Comparison of ENCODE assay signal across 8 cellular contexts in genomic region chrX:155768036-155768769, GRCh38.
DNase-seq lines count a peak whose midpoint lies in the region; ATAC-seq and TF ChIP-seq lines count a peak whose summit lies in the region.

No MANE protein-coding gene starts in this region.

- no peaks in the 10 kb centered on the region for H3K79me1 ChIP-seq in IMR-90 (ENCODE audit: low read depth in 1 of 2, low read length in 2 of 2)

- 6% methylated on average over 3 of the region's 21 CpGs; no CpG with 5 or more reads in 1 of the 2 experiments for WGBS in IMR-90 (ENCODE audit: extremely low coverage in 2 of 2, insufficient read length in 1 of 2), 2 experiments

- H3K4me3 Mint-ChIP-seq in central memory CD8-positive, alpha-beta T cell: peak overlapping the region; percentile 57
- H3K4me3 Mint-ChIP-seq in mesothelial cell of epicardium: peak overlapping the region; percentile 83

- H3K27me3 ChIP-seq in IMR-90 (ENCODE audit: control insufficient read depth, insufficient read depth, low read length): no peaks in the 10 kb centered on the region

- H3K36me3 Mint-ChIP-seq in central memory CD8-positive, alpha-beta T cell (ENCODE audit: insufficient read depth): no peaks in the 10 kb centered on the region
- no peaks in the 10 kb centered on the region for H3K36me3 Mint-ChIP-seq in mesothelial cell of epicardium

- in situ Hi-C loops in IMR-90 (cut with MboI; ENCODE audit: low sequenced_read_pairs): no loop called here

- H3K27ac Mint-ChIP-seq in central memory CD8-positive, alpha-beta T cell (ENCODE audit: low read depth): no peak overlapping the region
- peak overlapping the region; percentile 39 for H3K27ac Mint-ChIP-seq in mesothelial cell of epicardium

- CTCF ChIA-PET in AG04449 (lab: Yijun Ruan, JAX): no interaction called here
- CTCF ChIA-PET in IMR-90 (lab: Yijun Ruan, JAX): no interaction called here

- TF ChIP-seq CTCF in AG04449 (IDR thresholded peaks at IDR 0.05; ENCODE audit: insufficient read depth, low read length, missing control alignments) (no peak), IMR-90 (conservative IDR thresholded peaks at IDR 0.05; ENCODE audit: low read depth, low read length) (no peak), mesothelial cell of epicardium (IDR thresholded peaks at IDR 0.05; ENCODE audit: unreplicated experiment) (no peak)

- peak overlapping the region; percentile 61 for H2AFZ ChIP-seq in IMR-90 (replicated peaks; ENCODE audit: low read length, poor library complexity)

- H3K4me2 ChIP-seq in IMR-90 (ENCODE audit: low read depth, low read length): peak overlapping the region; percentile 77

- H2BK5ac ChIP-seq in IMR-90 (ENCODE audit: low read depth, low read length, poor library complexity, severe bottlenecking): no peak overlapping the region

- no peak overlapping the region for H3K27ac ChIP-seq in IMR-90 (ENCODE audit: insufficient read depth, low read length)

- no peaks in the 10 kb centered on the region for H3K36me3 ChIP-seq in IMR-90 (ENCODE audit: control insufficient read depth, insufficient read depth, low read length)

- H4K5ac ChIP-seq in IMR-90 (ENCODE audit: low read depth, low read length): no peak overlapping the region

- no peak overlapping the region for H3K18ac ChIP-seq in IMR-90 (ENCODE audit: low read depth, low read length)

- peaks cover 2% of the 10 kb centered on the region; the same call in 1 of the 2 replicates for H3K4me1 ChIP-seq in IMR-90 (ENCODE audit: control insufficient read depth, insufficient read depth, low read length)

- no peak overlapping the region; the same call in 1 of the 2 replicates for H3K4ac ChIP-seq in IMR-90 (ENCODE audit: low read depth, low read length)

- H2AK5ac ChIP-seq in IMR-90 (ENCODE audit: low read depth, low read length): no peak overlapping the region

- DNase-seq in AG04449 (ENCODE audit: low read depth, low spot score) (peak; percentile 7), IMR-90 (peak; percentile 35), mesothelial cell of epicardium (ENCODE audit: low spot score in 2 of 2, unreplicated experiment in 2 of 2) (no peak), NCI-H1694 (lab: John Stamatoyannopoulos, UW) (no peak), NCI-H774 (lab: John Stamatoyannopoulos, UW) (no peak)
- no peak for DNase-seq in central memory CD8-positive, alpha-beta T cell (ENCODE audit: low spot score in 2 of 2)

- no peak overlapping the region for H2BK20ac ChIP-seq in IMR-90 (ENCODE audit: low read depth, low read length)

- BruUV-seq in IMR-90 (replicated peaks; lab: Mats Ljungman, UMichigan): no TSS peak

- POLR2A ChIA-PET in AG04449 (lab: Yijun Ruan, JAX): no interaction called here
- POLR2A ChIA-PET in IMR-90 (lab: Charles Lee; ENCODE audit: unreplicated experiment): no interaction called here

- no peaks in the 10 kb centered on the region for H3K9me1 ChIP-seq in IMR-90 (ENCODE audit: insufficient read depth, low read length)

- H3K9me3 ChIP-seq in IMR-90 (ENCODE audit: control insufficient read depth, insufficient read depth, low read length): no peaks in the 10 kb centered on the region

- intact Hi-C loops in IMR-90 (cut with micrococcal nuclease): no loop called here

- no peak overlapping the region for H4K8ac ChIP-seq in IMR-90 (ENCODE audit: low read depth in 2 of 2, low read length in 2 of 2)

- peaks cover 3% of the 10 kb centered on the region for H3K9me3 Mint-ChIP-seq in central memory CD8-positive, alpha-beta T cell
- peaks cover 17% of the 10 kb centered on the region for H3K9me3 Mint-ChIP-seq in mesothelial cell of epicardium

- H4K20me1 ChIP-seq in IMR-90 (ENCODE audit: insufficient read depth, low read length): no peaks in the 10 kb centered on the region

- H2BK120ac ChIP-seq in IMR-90 (ENCODE audit: low read depth, low read length): no peak overlapping the region

- ATAC-seq in IMR-90 (ENCODE audit: low read depth): peak; percentile 48
- no peak for ATAC-seq in central memory CD8-positive, alpha-beta T cell (replicated peaks; ENCODE audit: extremely low read depth, poor library complexity, severe bottlenecking)
- ATAC-seq in HG03135 (IDR thresholded peaks at IDR 0.05; ENCODE audit: unreplicated experiment): no peak
- no peak for ATAC-seq in GM19351 (IDR thresholded peaks at IDR 0.05; ENCODE audit: unreplicated experiment)

- TF ChIP-seq RAD21 in IMR-90 (IDR thresholded peaks at IDR 0.05; ENCODE audit: low read length): no peak

- no peaks in the 10 kb centered on the region for H3K27me3 Mint-ChIP-seq in central memory CD8-positive, alpha-beta T cell
- H3K27me3 Mint-ChIP-seq in mesothelial cell of epicardium (ENCODE audit: low read depth): no peaks in the 10 kb centered on the region

- TF ChIP-seq POLR2A in IMR-90 (IDR thresholded peaks at IDR 0.05; ENCODE audit: low read depth, low read length): no peak

- peaks cover 6% of the 10 kb centered on the region for H3K4me1 Mint-ChIP-seq in central memory CD8-positive, alpha-beta T cell
- H3K4me1 Mint-ChIP-seq in mesothelial cell of epicardium: peaks cover 20% of the 10 kb centered on the region

- dilution Hi-C loops in IMR-90 (cut with HindIII; ENCODE audit: low sequenced_read_pairs, unreplicated experiment): no loop called here

- no peak overlapping the region for H3K14ac ChIP-seq in IMR-90 (replicated peaks; ENCODE audit: low read depth, low read length)

- H3K23ac ChIP-seq in IMR-90 (ENCODE audit: low read depth, low read length): no peak overlapping the region

- H4K91ac ChIP-seq in IMR-90 (ENCODE audit: insufficient read depth, low read depth, low read length): no peak overlapping the region

- no peak overlapping the region for H3K9ac ChIP-seq in IMR-90 (ENCODE audit: low read depth, low read length)

- H2BK15ac ChIP-seq in IMR-90 (ENCODE audit: low read depth, low read length): no peak overlapping the region

- H3K56ac ChIP-seq in IMR-90 (ENCODE audit: extremely low read depth, insufficient read depth, low read length): no peak overlapping the region

- H2AK9ac ChIP-seq in IMR-90 (replicated peaks; ENCODE audit: low read depth, low read length, poor library complexity): no peak overlapping the region

- peak overlapping the region; percentile 58 for H3K4me3 ChIP-seq in AG04449 (ENCODE audit: low read depth, low read length)
- H3K4me3 ChIP-seq in IMR-90 (ENCODE audit: insufficient read depth, low read depth, low read length): peak overlapping the region; percentile 100

TF ChIP-seq in IMR-90, 13 proteins besides CTCF, POLR2A, EP300 and RAD21:
- TF ChIP-seq FOS (IDR thresholded peaks at IDR 0.05; ENCODE audit: low read depth, low read length) (no peak), BHLHE40 (IDR thresholded peaks at IDR 0.05; ENCODE audit: low read depth, low read length) (no peak), CEBPB (IDR thresholded peaks at IDR 0.05; ENCODE audit: low read depth, low read length) (peak; percentile 73), RFX5 (IDR thresholded peaks at IDR 0.05; ENCODE audit: low read depth, low read length) (no peak), MAFK (IDR thresholded peaks at IDR 0.05; ENCODE audit: low read depth, low read length) (no peak), CHD1 (IDR thresholded peaks at IDR 0.05; ENCODE audit: low read depth, low read length) (no peak)
- TF ChIP-seq, protein P1, sequence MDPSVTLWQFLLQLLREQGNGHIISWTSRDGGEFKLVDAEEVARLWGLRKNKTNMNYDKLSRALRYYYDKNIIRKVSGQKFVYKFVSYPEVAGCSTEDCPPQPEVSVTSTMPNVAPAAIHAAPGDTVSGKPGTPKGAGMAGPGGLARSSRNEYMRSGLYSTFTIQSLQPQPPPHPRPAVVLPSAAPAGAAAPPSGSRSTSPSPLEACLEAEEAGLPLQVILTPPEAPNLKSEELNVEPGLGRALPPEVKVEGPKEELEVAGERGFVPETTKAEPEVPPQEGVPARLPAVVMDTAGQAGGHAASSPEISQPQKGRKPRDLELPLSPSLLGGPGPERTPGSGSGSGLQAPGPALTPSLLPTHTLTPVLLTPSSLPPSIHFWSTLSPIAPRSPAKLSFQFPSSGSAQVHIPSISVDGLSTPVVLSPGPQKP (IDR thresholded peaks at IDR 0.05; ENCODE audit: borderline replicate concordance, low read depth, low read length): no peak

Comparison
In these comparisons a context has a peak if more than half of its experiments do, and no peak if none do; other contexts are left out.
1. DNase-seq: peak in AG04449 (single experiment) and IMR-90 (single experiment); none in central memory CD8-positive, alpha-beta T cell (0 of 2), mesothelial cell of epicardium (0 of 2), NCI-H1694 (single experiment) and NCI-H774 (single experiment).